8 cellular contexts compared by ENCODE assay signal in the genomic region with DNA sequence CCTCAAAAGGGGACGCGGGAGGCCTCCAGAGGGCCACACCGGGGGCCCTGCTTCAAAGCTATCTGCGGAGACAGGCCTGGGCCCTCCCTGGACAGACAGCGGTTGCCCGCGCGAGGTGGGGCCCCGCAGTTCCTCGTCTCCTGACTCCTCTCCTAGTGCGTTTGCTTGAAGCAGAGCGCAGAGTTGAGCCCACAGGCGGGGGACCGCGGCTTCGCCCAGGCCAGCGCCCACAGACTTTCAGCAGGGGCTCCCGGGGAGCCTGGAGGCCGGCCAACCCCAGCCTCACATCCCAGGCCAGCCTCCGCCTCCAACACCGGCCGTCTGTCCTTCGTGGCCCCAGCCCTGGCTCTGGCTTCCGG. TPM values are rescaled to one million over a fixed set of nuclear protein-coding genes. Genes with fewer than 3 reads are reported as not detected.
A peak's percentile ranks its signal among the peaks of the same experiment; 100 is the strongest.
DNase-seq lines count a peak whose midpoint lies in the region; ATAC-seq and TF ChIP-seq lines count a peak whose summit lies in the region.

No MANE protein-coding gene starts in this region.

- H3K27me3 ChIP-seq in NT2/D1 (ENCODE audit: insufficient read depth, insufficient read length), result peaks cover 27% of the 10 kb centered on the region

- H3K9me3 ChIP-seq in NT2/D1 (ENCODE audit: insufficient read depth, low read length), result peaks cover 7% of the 10 kb centered on the region; the same call in 1 of the 2 replicates

- peak overlapping the region; percentile 62 for H3K9ac ChIP-seq in NT2/D1 (ENCODE audit: insufficient read length, low read depth)

- peak overlapping the region; percentile 9 for H3K4me3 ChIP-seq in NT2/D1 (ENCODE audit: insufficient read length, low read depth)
- peak overlapping the region; percentile 48 for H3K4me3 ChIP-seq in retinal pigment epithelial cell (ENCODE audit: low read length)

- no peaks in the 10 kb centered on the region for H3K36me3 ChIP-seq in NT2/D1 (ENCODE audit: insufficient read depth, insufficient read length, low read length)

- DNase-seq in NT2/D1 (ENCODE audit: low read depth, low spot score), result no peak
- no peak for DNase-seq in retinal pigment epithelial cell (ENCODE audit: low read depth)
- no peak for DNase-seq in ureter (ENCODE audit: low spot score)
- no peak for DNase-seq in HK-2 (ENCODE audit: unreplicated experiment)

- peaks cover 9% of the 10 kb centered on the region for H3K4me1 ChIP-seq in NT2/D1 (ENCODE audit: insufficient read depth, insufficient read length)

- ATAC-seq in GM18909 (IDR thresholded peaks at IDR 0.05; ENCODE audit: poor library complexity, unreplicated experiment) (peak; percentile 9), esophagus mucosa (peak; percentile 7), GM21367 (IDR thresholded peaks at IDR 0.05; ENCODE audit: unreplicated experiment) (no peak)
- ATAC-seq in activated CD4-positive, CD25-positive, alpha-beta regulatory T cell treated with anti-CD3 and anti-CD28 coated beads, Interleukin-2, amount 50 U/mL, for 24 hours, result no peak

- TF ChIP-seq CTCF in retinal pigment epithelial cell (conservative IDR thresholded peaks at IDR 0.05; ENCODE audit: low read depth, low read length), result no peak

RNA-seq across cellular contexts. Expression of a gene that starts 0.5 kb away (rescaled TPM):
- total RNA-seq in esophagus mucosa, result 0.48 TPM
- total RNA-seq in ureter, result 4.2 TPM

Comparison
In these comparisons a context has a peak if more than half of its experiments do, and no peak if none do; other contexts are left out.
1. ATAC-seq: peak in GM18909 (single experiment) and esophagus mucosa (single experiment); none in GM21367 (single experiment) and activated CD4-positive, CD25-positive, alpha-beta regulatory T cell treated with anti-CD3 and anti-CD28 coated beads, Interleukin-2, amount 50 U/mL, for 24 hours (0 of 2).